In genomic region chr22:36369004-36369921, GRCh38 we compare ENCODE assay signal across 8 cellular contexts. TPM values are rescaled to one million over a fixed set of nuclear protein-coding genes. Genes with fewer than 3 reads are reported as not detected.
DNase-seq lines count a peak whose midpoint lies in the region; ATAC-seq and TF ChIP-seq lines count a peak whose summit lies in the region.

No MANE protein-coding gene starts in this region.

- ATAC-seq in lung (ENCODE audit: insufficient read depth, low FRiP score) (no peak), aorta (ENCODE audit: low FRiP score) (no peak)

- intact Hi-C loops in aorta (cut with DNase I) = loop anchor here (5.0 kb wide), 3 partner anchors 37 to 98 kb away; no protein-coding TSS in a partner anchor

- WGBS in adipose tissue, 3 donors = 35 to 57% (median 42%) methylated on average over 19 of the region's 19 CpGs
- WGBS in lung, 2 donors = 35 to 38% methylated on average over 19 of the region's 19 CpGs
- 35% methylated on average over 17 of the region's 19 CpGs for WGBS in suprapubic skin
- 9 to 10% methylated on average over 19 of the region's 19 CpGs for WGBS in aorta, 2 donors

- H3K9me3 ChIP-seq in lung (ENCODE audit: control insufficient read depth in 2 of 2, insufficient read depth in 1 of 2, low read length in 1 of 2) (no peaks in the 10 kb centered on the region), suprapubic skin (no peaks in the 10 kb centered on the region), aorta (ENCODE audit: control insufficient read depth, low read length) (no peaks in the 10 kb centered on the region), MG63 (no peaks in the 10 kb centered on the region)

- H3K36me3 ChIP-seq in lung (ENCODE audit: control insufficient read depth in 2 of 2, insufficient read depth in 2 of 2, low read length in 2 of 2) (peaks cover 0 to 3% of the 10 kb centered on the region in 2 donors), suprapubic skin (no peaks in the 10 kb centered on the region), aorta (ENCODE audit: control insufficient read depth in 1 of 2, insufficient read depth in 2 of 2, low read length in 1 of 2) (no peaks in the 10 kb centered on the region), MG63 (peaks cover 78% of the 10 kb centered on the region)

- DNase-seq in activated T-cell treated with anti-CD3 and anti-CD28 coated beads, Interleukin-2, amount 50 U/mL, for 1 hour = peak; percentile 54
- DNase-seq in activated T-cell treated with anti-CD3 and anti-CD28 coated beads for 4 hours (no peak), lung (ENCODE audit: low spot score) (no peak), suprapubic skin (ENCODE audit: low spot score in 2 of 2) (no peak), aorta (no peak), MG63 (no peak), DMS114 treated with DMSO at 0.1 percent for 48 hours (lab: John Stamatoyannopoulos, UW; ENCODE audit: unreplicated experiment) (no peak)

- H3K27ac ChIP-seq in adipose tissue (ENCODE audit: low read depth, low read length) = peak overlapping the region; percentile 52
- peak overlapping the region; percentile 83 to 87 for H3K27ac ChIP-seq in lung (ENCODE audit: low read depth in 1 of 2, low read length in 1 of 2)
- H3K27ac ChIP-seq in suprapubic skin = peak overlapping the region; percentile 83
- H3K27ac ChIP-seq in aorta (ENCODE audit: low read depth in 1 of 2, low read length in 2 of 2) = peak overlapping the region in 1 of 2 donors; percentile 48

- TF ChIP-seq EP300 in suprapubic skin (IDR thresholded peaks at IDR 0.05) = no peak

- no peak for TF ChIP-seq CTCF in lung (IDR thresholded peaks at IDR 0.05; ENCODE audit: control extremely low read depth, extremely low read depth)
- no peak for TF ChIP-seq CTCF in suprapubic skin (IDR thresholded peaks at IDR 0.05)

- no peak for TF ChIP-seq POLR2A in suprapubic skin (IDR thresholded peaks at IDR 0.05)

- H3K27me3 ChIP-seq in lung (ENCODE audit: control insufficient read depth, insufficient read depth) = no peaks in the 10 kb centered on the region
- no peaks in the 10 kb centered on the region for H3K27me3 ChIP-seq in suprapubic skin
- no peaks in the 10 kb centered on the region for H3K27me3 ChIP-seq in aorta (ENCODE audit: control insufficient read depth in 1 of 2, insufficient read depth in 2 of 2, low read length in 1 of 2)
- no peaks in the 10 kb centered on the region for H3K27me3 ChIP-seq in MG63

- H3K4me1 ChIP-seq in lung (ENCODE audit: control insufficient read depth in 2 of 2, insufficient read depth in 2 of 2, low read length in 2 of 2) = peaks cover 53 to 62% of the 10 kb centered on the region in 2 donors
- peaks cover 100% of the 10 kb centered on the region for H3K4me1 ChIP-seq in suprapubic skin
- peaks cover 6 to 9% of the 10 kb centered on the region in 2 donors for H3K4me1 ChIP-seq in aorta (ENCODE audit: control insufficient read depth in 1 of 2, insufficient read depth in 2 of 2, low read length in 2 of 2)

- H3K4me3 ChIP-seq in lung (no peak overlapping the region), suprapubic skin (no peak overlapping the region), aorta (ENCODE audit: low read length in 2 of 2) (no peak overlapping the region), MG63 (no peak overlapping the region)

RNA-seq across cellular contexts. Expression of gene MYH9, which starts 18.5 kb away (rescaled TPM):
- polyA plus RNA-seq in adipose tissue = 100 to 1,000 TPM; 159 to 240 (median 161) TPM
- total RNA-seq in lung = 100 to 1,000 TPM; 398 to 667 TPM
- 100 to 1,000 TPM; 184 to 266 TPM for polyA plus RNA-seq in lung
- 100 to 1,000 TPM; 284 to 323 (median 294) TPM for total RNA-seq in suprapubic skin
- 1,000 to 10,000 TPM; 1,564 to 1,890 TPM for total RNA-seq in aorta
- 100 to 1,000 TPM; 170 to 572 TPM for polyA plus RNA-seq in aorta
- total RNA-seq in MG63 (2014; rRNA removed; shearing (Covaris generic); ENCODE audit: low replicate concordance) = 323 and 380 TPM in 2 replicates
